Comparison of ENCODE assay signal across 7 cellular contexts in genomic region chr15:43649430-43649926, GRCh38. TPM values are rescaled to one million over a fixed set of nuclear protein-coding genes. Genes with fewer than 3 reads are reported as not detected.
"Had no signal": no experiment of that assay in that cellular context is flagged by ENCODE, and none has a peak within 500 bp of the region (broad histone marks: within the 10 kb centered on the region; RNA-seq: fewer than 3 reads in every experiment).

No MANE protein-coding gene starts in this region.

RNA-seq across cellular contexts. Expression of gene STRC, which starts 30.9 kb away (rescaled TPM):
- total RNA-seq: left ventricle myocardium superior, lung microvascular endothelial cell had no signal
- polyA plus RNA-seq: immature natural killer cell had no signal

RNA-seq across cellular contexts. Expression of gene CKMT1A, which starts 44.2 kb away (rescaled TPM):
- total RNA-seq: lung microvascular endothelial cell; natural killer cell treated with Interleukin-12 subunit alpha and Interleukin-12 subunit beta and Interleukin-15 and Interleukin-18, amount 100 ng/mL, for 72 hours; pulmonary artery endothelial cell; T-helper 17 cell had no signal
- polyA plus RNA-seq: immature natural killer cell, smooth muscle cell had no signal

RNA-seq across cellular contexts. Expression of gene CKMT1B, which starts 55.7 kb away (rescaled TPM):
- total RNA-seq: lung microvascular endothelial cell; natural killer cell treated with Interleukin-12 subunit alpha and Interleukin-12 subunit beta and Interleukin-15 and Interleukin-18, amount 100 ng/mL, for 72 hours; pulmonary artery endothelial cell; T-helper 17 cell had no signal
- polyA plus RNA-seq: immature natural killer cell, smooth muscle cell had no signal
